15 cellular contexts compared by ENCODE assay signal in the genomic region with DNA sequence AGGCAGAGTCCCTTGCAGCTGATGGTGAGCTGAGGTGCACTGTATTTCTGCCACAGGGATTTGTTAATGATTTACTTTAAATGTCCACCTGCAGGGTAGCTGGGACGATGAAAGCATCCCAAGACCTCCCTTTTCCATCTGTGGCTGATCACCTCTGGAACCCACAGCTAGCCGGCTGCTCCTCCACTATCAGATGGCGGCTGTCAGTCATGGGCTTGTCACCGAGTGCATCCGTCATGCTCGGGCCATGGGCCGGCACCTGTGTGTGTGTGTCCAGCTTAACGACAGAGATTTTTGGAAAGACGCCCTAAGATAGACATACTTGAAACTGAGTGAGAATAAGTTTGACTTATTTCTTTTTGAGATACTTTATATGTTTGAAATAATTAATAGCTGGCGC.
A peak's percentile ranks its signal among the peaks of the same experiment; 100 is the strongest.
DNase-seq lines count a peak whose midpoint lies in the region; ATAC-seq, FAIRE-seq and TF ChIP-seq lines count a peak whose summit lies in the region.
"Had no signal": no experiment of that assay in that cellular context is flagged by ENCODE, and none has a peak within 500 bp of the region (broad histone marks: within the 10 kb centered on the region; RNA-seq: fewer than 3 reads in every experiment).

No MANE protein-coding gene starts in this region.

- H4K20me1 ChIP-seq in K562 (replicated peaks; ENCODE audit: control insufficient read depth, insufficient read depth, low read length), result no peaks in the 10 kb centered on the region; the same call in 1 of the 2 replicates
- no peaks in the 10 kb centered on the region for H4K20me1 ChIP-seq in HepG2 (ENCODE audit: insufficient read depth, low read length)

- H3K9me3 Mint-ChIP-seq in Calu3 (ENCODE audit: low read depth, unreplicated experiment), result peaks cover 4% of the 10 kb centered on the region
- H3K9me3 Mint-ChIP-seq in CD8-positive, alpha-beta T cell, result no peaks in the 10 kb centered on the region
- H3K9me3 Mint-ChIP-seq: CD4-positive, alpha-beta memory T cell; GM23338; H9 had no signal

- H3K9ac ChIP-seq in K562 (ENCODE audit: insufficient read depth in 1 of 2, low read depth in 2 of 2, low read length in 2 of 2) (no peak overlapping the region), HepG2 (ENCODE audit: insufficient read depth, low read depth, low read length) (no peak overlapping the region)

- in situ Hi-C loops in K562 (cut with MboI), result no loop called here
- in situ Hi-C loops in HepG2 (cut with HindIII; ENCODE audit: extremely low pct_ligation_motif_present, low pct_unique_long_range_greater_than_20kb), result no loop called here

- H3K4me2 ChIP-seq in K562 (ENCODE audit: insufficient read depth, low read length) (no peak overlapping the region), HepG2 (ENCODE audit: low read depth, low read length) (no peak overlapping the region)
- H3K4me2 ChIP-seq: GM23338 had no signal

- no peaks in the 10 kb centered on the region for H3K79me2 ChIP-seq in K562 (ENCODE audit: control insufficient read depth, insufficient read depth, low read length)
- no peaks in the 10 kb centered on the region for H3K79me2 ChIP-seq in HepG2 (ENCODE audit: insufficient read depth, low read length)

- H3K27me3 Mint-ChIP-seq in Calu3 (ENCODE audit: unreplicated experiment), result peaks cover 67% of the 10 kb centered on the region
- no peaks in the 10 kb centered on the region for H3K27me3 Mint-ChIP-seq in CD8-positive, alpha-beta T cell (ENCODE audit: low read depth)
- H3K27me3 Mint-ChIP-seq: CD4-positive, alpha-beta memory T cell had no signal

- no peak for TF ChIP-seq CTCF in K562 (IDR thresholded peaks at IDR 0.05 in 2 of 3, conservative IDR thresholded peaks at IDR 0.05 in 1 of 3; ENCODE audit: insufficient read depth in 2 of 3, low read depth in 1 of 3, low read length in 3 of 3)
- TF ChIP-seq CTCF in HepG2 (CRISPR knock-in tag; IDR thresholded peaks at IDR 0.05), result no peak
- no peak for TF ChIP-seq CTCF in Calu3 (IDR thresholded peaks at IDR 0.05; ENCODE audit: unreplicated experiment)
- TF ChIP-seq CTCF in CD8-positive, alpha-beta T cell (IDR thresholded peaks at IDR 0.05), result no peak

- no peaks in the 10 kb centered on the region for H3K9me1 ChIP-seq in K562 (ENCODE audit: control insufficient read depth, insufficient read depth, low read length)

- H2AFZ ChIP-seq in K562 (ENCODE audit: low read depth, low read length) (no peak overlapping the region), HepG2 (ENCODE audit: low read length) (no peak overlapping the region)
- H2AFZ ChIP-seq: GM23338 had no signal

- POLR2A ChIA-PET in K562 (lab: Yijun Ruan, JAX), result interaction anchor here (1.0 kb wide), 1 partner anchor 251 kb away, joined by 3 read pairs; no protein-coding TSS in a partner anchor
- POLR2A ChIA-PET in HepG2 (lab: Yijun Ruan, JAX), result no interaction called here
- POLR2A ChIA-PET in CD8-positive, alpha-beta T cell (lab: Charles Lee), result no interaction called here

- H3K27ac Mint-ChIP-seq in Calu3 (ENCODE audit: unreplicated experiment), result no peak overlapping the region
- H3K27ac Mint-ChIP-seq in CD8-positive, alpha-beta T cell, result no peak overlapping the region
- H3K27ac Mint-ChIP-seq: GM23338, H9, HFFc6 had no signal

- ATAC-seq in K562 (no peak), HepG2 (peak; percentile 47; the same call in 2 of the 3 replicates)
- no peak for ATAC-seq in CD8-positive, alpha-beta T cell
- ATAC-seq: GM23338 had no signal

- 1% methylated on average over 10 of the region's 10 CpGs for WGBS in K562 (ENCODE audit: insufficient coverage, low coverage, missing lambda C conversion rate)
- WGBS in HepG2 (ENCODE audit: low lambda C conversion rate), result 95% methylated on average over 8 of the region's 10 CpGs

- DNase-seq in D341Med (ENCODE audit: low spot score) (peak; percentile 24), K562 (ENCODE audit: extremely low read depth in 1 of 4, low spot score in 3 of 4) (no peak), HepG2 (ENCODE audit: low spot score) (peak; percentile 7), Calu3 (no peak)
- DNase-seq in CD8-positive, alpha-beta T cell, result no peak
- DNase-seq in stimulated activated CD4-positive, alpha-beta T cell treated with anti-CD3 and anti-CD28 coated beads, Interleukin-1b, Interleukin-23, amount 100 ng/mL, for 48 hours, result no peak
- DNase-seq: C1 segment of cervical spinal cord; CD4-positive, alpha-beta memory T cell; DMS153; DND-41; H9; HFFc6 had no signal

- no peak overlapping the region for H3K27ac ChIP-seq in K562 (ENCODE audit: extremely low read depth, low read depth, low read length)
- no peak overlapping the region for H3K27ac ChIP-seq in HepG2 (ENCODE audit: extremely low read length, insufficient read depth, low read length)
- no peak overlapping the region for H3K27ac ChIP-seq in CD8-positive, alpha-beta T cell (ENCODE audit: low read depth, low read length)

- no peaks in the 10 kb centered on the region for H3K4me1 Mint-ChIP-seq in Calu3 (ENCODE audit: low read depth, unreplicated experiment)
- peaks cover 14% of the 10 kb centered on the region for H3K4me1 Mint-ChIP-seq in CD8-positive, alpha-beta T cell (ENCODE audit: low read depth)

- H3K36me3 Mint-ChIP-seq in Calu3 (ENCODE audit: insufficient read depth, unreplicated experiment), result no peaks in the 10 kb centered on the region
- H3K36me3 Mint-ChIP-seq in CD8-positive, alpha-beta T cell, result peaks cover 49% of the 10 kb centered on the region

- H3K4me1 ChIP-seq in K562 (replicated peaks in 1 of 2; ENCODE audit: control insufficient read depth in 2 of 2, insufficient read depth in 2 of 2, low read length in 2 of 2) (no peaks in the 10 kb centered on the region), HepG2 (ENCODE audit: insufficient read depth, low read length) (peaks cover 6% of the 10 kb centered on the region; the same call in 1 of the 2 replicates)
- H3K4me1 ChIP-seq in CD8-positive, alpha-beta T cell (ENCODE audit: insufficient read depth, low read length), result no peaks in the 10 kb centered on the region

- H3K4me3 ChIP-seq in K562 (no peak overlapping the region), HepG2 (replicated peaks in 1 of 3; ENCODE audit: insufficient read depth in 1 of 3, low read depth in 2 of 3, low read length in 3 of 3) (no peak overlapping the region)
- no peak overlapping the region for H3K4me3 ChIP-seq in CD8-positive, alpha-beta T cell (ENCODE audit: low read depth, low read length)
- H3K4me3 ChIP-seq: GM23338 had no signal

- TF ChIP-seq RAD21 in K562 (CRISPR knock-in tag; conservative IDR thresholded peaks at IDR 0.05 in 1 of 2, IDR thresholded peaks at IDR 0.05 in 1 of 2), result no peak
- TF ChIP-seq RAD21 in HepG2 (CRISPR knock-in tag; IDR thresholded peaks at IDR 0.05), result no peak

- intact Hi-C loops in K562 (cut with micrococcal nuclease), result loop anchor here (5.0 kb wide), 1 partner anchor 36 kb away; no protein-coding TSS in a partner anchor
- intact Hi-C loops in HepG2 (cut with micrococcal nuclease; ENCODE audit: unreplicated experiment), result no loop called here
- intact Hi-C loops in Calu3 (cut with micrococcal nuclease; ENCODE audit: unreplicated experiment), result no loop called here
- intact Hi-C loops in CD8-positive, alpha-beta T cell (cut with DNase I, micrococcal nuclease), result no loop called here

- BruUV-seq in K562 (replicated peaks; lab: Mats Ljungman, UMichigan) (no TSS peak), HepG2 (replicated peaks; lab: Mats Ljungman, UMichigan) (no TSS peak), Calu3 (replicated peaks; lab: Mats Ljungman, UMichigan) (no TSS peak)

- H3K9me3 ChIP-seq in K562 (replicated peaks; ENCODE audit: control insufficient read depth, insufficient read depth, low read depth, low read length) (no peaks in the 10 kb centered on the region), HepG2 (ENCODE audit: low read length) (no peaks in the 10 kb centered on the region)
- no peaks in the 10 kb centered on the region for H3K9me3 ChIP-seq in CD8-positive, alpha-beta T cell (ENCODE audit: low read length)

- H3K36me3 ChIP-seq in K562 (ENCODE audit: control insufficient read depth, insufficient read depth, low read length) (no peaks in the 10 kb centered on the region), HepG2 (replicated peaks in 1 of 2; ENCODE audit: control insufficient read depth in 1 of 2, insufficient read depth in 2 of 2, low read length in 2 of 2) (peaks cover 0 to 9% of the 10 kb centered on the region in 2 experiments; a peak in 1 of 5 replicates)
- peaks cover 6% of the 10 kb centered on the region for H3K36me3 ChIP-seq in CD8-positive, alpha-beta T cell (ENCODE audit: insufficient read depth, low read length)

- H3K4me3 Mint-ChIP-seq in Calu3 (ENCODE audit: low read depth, unreplicated experiment), result no peak overlapping the region
- no peak overlapping the region for H3K4me3 Mint-ChIP-seq in CD8-positive, alpha-beta T cell
- H3K4me3 Mint-ChIP-seq: CD4-positive, alpha-beta memory T cell; GM23338; H9; HFFc6 had no signal

- CTCF ChIA-PET in K562 (lab: Yijun Ruan, JAX; ENCODE audit: low intra/inter-chr PET ratio), result no interaction called here
- CTCF ChIA-PET in HepG2 (lab: Yijun Ruan, JAX; ENCODE audit: low intra/inter-chr PET ratio, low total read pairs), result no interaction called here
- CTCF ChIA-PET in Calu3 (lab: Charles Lee), result interaction anchor here (0.6 kb wide), 1 partner anchor 32 kb away, joined by 4 read pairs; no protein-coding TSS in a partner anchor
- CTCF ChIA-PET in CD8-positive, alpha-beta T cell (lab: Charles Lee), result interaction anchor here (0.9 kb wide), 1 partner anchor 10 kb away, joined by 3 read pairs; no protein-coding TSS in a partner anchor

- FAIRE-seq in K562 (lab: Jason Lieb, UNC) (no peak), HepG2 (lab: Jason Lieb, UNC) (no peak)
- FAIRE-seq: G401.6, GM12892 had no signal

- TF ChIP-seq POLR2A in K562 (conservative IDR thresholded peaks at IDR 0.05) (no peak), HepG2 (IDR thresholded peaks at IDR 0.05; ENCODE audit: insufficient read depth in 1 of 2, low read depth in 2 of 2, low read length in 2 of 2) (no peak)

- no peak for TF ChIP-seq EP300 in K562 (IDR thresholded peaks at IDR 0.05; ENCODE audit: low read length)
- no peak for TF ChIP-seq EP300 in HepG2 (IDR thresholded peaks at IDR 0.05; ENCODE audit: low read depth in 2 of 2, low read length in 2 of 2)
- TF ChIP-seq EP300 in HepG2 (CRISPR knock-in tag; IDR thresholded peaks at IDR 0.05; ENCODE audit: borderline replicate concordance), result no peak

- H3K27me3 ChIP-seq in K562 (ENCODE audit: control insufficient read depth in 2 of 2, insufficient read depth in 2 of 2, low read length in 2 of 2) (peaks cover 22 to 42% of the 10 kb centered on the region in 2 experiments; a peak in 3 of 5 replicates), HepG2 (ENCODE audit: control insufficient read depth in 1 of 2, insufficient read depth in 2 of 2, low read length in 2 of 2) (no peaks in the 10 kb centered on the region)
- H3K27me3 ChIP-seq in CD8-positive, alpha-beta T cell (ENCODE audit: insufficient read depth, low read length), result no peaks in the 10 kb centered on the region

TF ChIP-seq in HepG2, 621 proteins besides CTCF, POLR2A, EP300 and RAD21 (continues in another document):
- TF ChIP-seq ZNF775 (CRISPR knock-in tag; IDR thresholded peaks at IDR 0.05; ENCODE audit: borderline replicate concordance), result no peak
- TF ChIP-seq ZBTB38 (CRISPR knock-in tag; IDR thresholded peaks at IDR 0.05), result no peak

Comparison
In these comparisons a context has a peak if more than half of its experiments do, and no peak if none do; other contexts are left out.
1. DNase-seq: peak in D341Med (single experiment) and HepG2 (single experiment); none in K562 (0 of 4), Calu3 (single experiment), CD8-positive, alpha-beta T cell (0 of 7) and stimulated activated CD4-positive, alpha-beta T cell treated with anti-CD3 and anti-CD28 coated beads, Interleukin-1b, Interleukin-23, amount 100 ng/mL, for 48 hours (single experiment).
2. CTCF ChIA-PET loops: an anchor here in Calu3 (0.6 kb wide) and CD8-positive, alpha-beta T cell (0.9 kb wide); none called in K562 and HepG2.